ENCODE assay signal across 8 cellular contexts in genomic region chr5:79133657-79134451, GRCh38. TPM values are rescaled to one million over a fixed set of nuclear protein-coding genes. Genes with fewer than 3 reads are reported as not detected.
DNase-seq lines count a peak whose midpoint lies in the region; ATAC-seq and TF ChIP-seq lines count a peak whose summit lies in the region.

No MANE protein-coding gene starts in this region.

- H3K27ac ChIP-seq in ascending aorta = peak overlapping the region; percentile 81 to 85

- CTCF ChIA-PET in GM10248 (lab: Yijun Ruan, JAX) = interaction anchor here (0.7 to 8.6 kb wide), 73 partner anchors 9 to 1711 kb away, joined by 3 to 198 read pairs (median 5); no protein-coding TSS in a partner anchor

- H3K27me3 ChIP-seq in ascending aorta = no peaks in the 10 kb centered on the region

- ATAC-seq in T-helper 17 cell (peak; percentile 82), GM19455 (IDR thresholded peaks at IDR 0.05; ENCODE audit: unreplicated experiment) (no peak)

- peak overlapping the region; percentile 78 for H3K4me3 Mint-ChIP-seq in T-helper 17 cell

- peaks cover 15% of the 10 kb centered on the region for H3K4me1 Mint-ChIP-seq in T-helper 17 cell

- H3K4me3 ChIP-seq in ascending aorta = peak overlapping the region; percentile 36 to 60

- peak overlapping the region; percentile 61 for H3K27ac Mint-ChIP-seq in T-helper 17 cell

- H3K9me3 ChIP-seq in T-helper 17 cell (ENCODE audit: control insufficient read depth, low read length, poor library complexity, severe bottlenecking) (no peaks in the 10 kb centered on the region), ascending aorta (no peaks in the 10 kb centered on the region)

- H3K36me3 ChIP-seq in ascending aorta = no peaks in the 10 kb centered on the region

- intact Hi-C loops in ascending aorta (cut with DNase I) = loop anchor here (1.0 to 10.0 kb wide), 6 partner anchors 103 to 667 kb away; partner anchors contain the start of genes HOMER1, JMY and TENT2

- no peaks in the 10 kb centered on the region for H3K36me3 Mint-ChIP-seq in T-helper 17 cell (ENCODE audit: low read depth)

- DNase-seq in GM10248 (ENCODE audit: extremely low spot score) (peak; percentile 61), NCI-H1417 treated with DMSO at 0.1 percent for 48 hours (lab: John Stamatoyannopoulos, UW) (peak; percentile 35), T-helper 17 cell (peak in 2 of 3 donors; percentile 20 to 41), ascending aorta (ENCODE audit: low spot score in 2 of 2) (peak in 1 of 2 donors; percentile 84), hepatic stellate cell (ENCODE audit: low spot score) (peak; percentile 46), retina (peak; percentile 84), cortex of kidney (lab: John Stamatoyannopoulos, UW) (no peak)

- peak; percentile 78 for TF ChIP-seq CTCF in GM10248 (IDR thresholded peaks at IDR 0.05; ENCODE audit: control extremely low read depth, extremely low read depth, low read depth, missing control alignments)
- TF ChIP-seq CTCF in ascending aorta (IDR thresholded peaks at IDR 0.05) = peak; percentile 41 to 78 (median 72)

- H3K27me3 Mint-ChIP-seq in T-helper 17 cell = peaks cover 12% of the 10 kb centered on the region

- POLR2A ChIA-PET in GM10248 (lab: Yijun Ruan, JAX) = no interaction called here

- H3K4me1 ChIP-seq in ascending aorta = no peaks in the 10 kb centered on the region

RNA-seq across cellular contexts. Expression of gene BHMT, which starts 22.2 kb away (rescaled TPM):
- total RNA-seq in T-helper 17 cell (not detected), ascending aorta (not detected)
